ENCODE assay signal across 8 cellular contexts in genomic region chr18:62522178-62522509, GRCh38. TPM values are rescaled to one million over a fixed set of nuclear protein-coding genes. Genes with fewer than 3 reads are reported as not detected.
DNase-seq lines count a peak whose midpoint lies in the region; ATAC-seq, FAIRE-seq and TF ChIP-seq lines count a peak whose summit lies in the region.

No MANE protein-coding gene starts in this region.

- peak overlapping the region; percentile 74 for H3K4me3 ChIP-seq in WERI-Rb-1 (ENCODE audit: low read depth, low read length)
- H3K4me3 ChIP-seq in left ventricle myocardium inferior = peak overlapping the region; percentile 97
- H3K4me3 ChIP-seq in small intestine (ENCODE audit: low read depth in 1 of 2, low read length in 2 of 2) = peak overlapping the region; percentile 97 to 99

- H3K36me3 ChIP-seq in WERI-Rb-1 = peaks cover 5% of the 10 kb centered on the region
- H3K36me3 ChIP-seq in left ventricle myocardium inferior = no peaks in the 10 kb centered on the region
- H3K36me3 ChIP-seq in small intestine (ENCODE audit: control insufficient read depth in 2 of 2, insufficient read depth in 2 of 2, low read length in 2 of 2) = no peaks in the 10 kb centered on the region

- TF ChIP-seq CTCF in WERI-Rb-1 (IDR thresholded peaks at IDR 0.05; ENCODE audit: low read depth, low read length) = no peak
- TF ChIP-seq CTCF in left ventricle myocardium inferior (IDR thresholded peaks at IDR 0.05; ENCODE audit: borderline replicate concordance) = no peak

- no peak for FAIRE-seq in small intestine (lab: Jason Lieb, UNC)

- 0% methylated on average over 30 to 32 of the region's 32 CpGs for WGBS in small intestine, 3 donors

- peaks cover 53% of the 10 kb centered on the region for H3K4me1 ChIP-seq in left ventricle myocardium inferior
- no peaks in the 10 kb centered on the region for H3K4me1 ChIP-seq in small intestine (ENCODE audit: control insufficient read depth in 2 of 2, insufficient read depth in 1 of 2, low read depth in 1 of 2, low read length in 1 of 2)

- ATAC-seq in Right ventricle myocardium inferior (peak; percentile 4), HG03064 (IDR thresholded peaks at IDR 0.05; ENCODE audit: low read depth, unreplicated experiment) (peak; percentile 1)

- H3K9me3 ChIP-seq in WERI-Rb-1 (ENCODE audit: severe bottlenecking) (no peaks in the 10 kb centered on the region), left ventricle myocardium inferior (replicated peaks) (no peaks in the 10 kb centered on the region), small intestine (ENCODE audit: control insufficient read depth, low read depth) (no peaks in the 10 kb centered on the region)

- H3K27ac ChIP-seq in WERI-Rb-1 (peak overlapping the region; percentile 77), left ventricle myocardium inferior (replicated peaks) (peak overlapping the region; percentile 99), small intestine (ENCODE audit: low read depth in 1 of 2, low read length in 1 of 2) (peak overlapping the region; percentile 75 to 99)

- H3K27me3 ChIP-seq in WERI-Rb-1 (ENCODE audit: insufficient read depth, low read depth, severe bottlenecking) = no peaks in the 10 kb centered on the region
- H3K27me3 ChIP-seq in left ventricle myocardium inferior (ENCODE audit: low read depth) = no peaks in the 10 kb centered on the region
- no peaks in the 10 kb centered on the region for H3K27me3 ChIP-seq in small intestine (ENCODE audit: control insufficient read depth in 2 of 2, insufficient read depth in 2 of 2, low read length in 2 of 2)

- no peak for DNase-seq in Right ventricle myocardium inferior (ENCODE audit: missing footprints)
- DNase-seq in cardiac septum (ENCODE audit: low spot score) = no peak
- DNase-seq in WERI-Rb-1 = no peak
- DNase-seq in left ventricle myocardium inferior = no peak
- peak; percentile 47 for DNase-seq in small intestine
- DNase-seq in stimulated activated CD4-positive, alpha-beta T cell treated with anti-CD3 and anti-CD28 coated beads, Interleukin-1b, Interleukin-23, amount 100 ng/mL, for 48 hours = no peak
- DNase-seq in posterior vena cava (ENCODE audit: low spot score) = no peak

- intact Hi-C loops in Right ventricle myocardium inferior (cut with DNase I) = loop anchor here (1.0 to 5.0 kb wide), 4 partner anchors 60 to 195 kb away; partner anchors contain the start of gene TNFRSF11A
- intact Hi-C loops in cardiac septum (cut with DNase I) = loop anchor here (10.0 kb wide), 1 partner anchor 337 kb away; the partner anchor contains the start of genes PIGN and RELCH
- intact Hi-C loops in left ventricle myocardium inferior (cut with micrococcal nuclease) = no loop called here
- intact Hi-C loops in posterior vena cava (cut with DNase I) = loop anchor here (2.0 to 5.0 kb wide), 2 partner anchors 95 to 97 kb away; no protein-coding TSS in a partner anchor

RNA-seq across cellular contexts. Expression of gene ZCCHC2, which starts 0.7 kb away (rescaled TPM):
- total RNA-seq in Right ventricle myocardium inferior (18.2 TPM), cardiac septum (19.1 TPM), left ventricle myocardium inferior (13.1 TPM), posterior vena cava (10 to 100 TPM; 25.0 to 26.3 TPM)
- 1 to 10 TPM; 5.1 to 8.7 (median 7.9) TPM for polyA plus RNA-seq in small intestine
